Comparison of ENCODE assay signal across 2 cellular contexts in the genomic region with DNA sequence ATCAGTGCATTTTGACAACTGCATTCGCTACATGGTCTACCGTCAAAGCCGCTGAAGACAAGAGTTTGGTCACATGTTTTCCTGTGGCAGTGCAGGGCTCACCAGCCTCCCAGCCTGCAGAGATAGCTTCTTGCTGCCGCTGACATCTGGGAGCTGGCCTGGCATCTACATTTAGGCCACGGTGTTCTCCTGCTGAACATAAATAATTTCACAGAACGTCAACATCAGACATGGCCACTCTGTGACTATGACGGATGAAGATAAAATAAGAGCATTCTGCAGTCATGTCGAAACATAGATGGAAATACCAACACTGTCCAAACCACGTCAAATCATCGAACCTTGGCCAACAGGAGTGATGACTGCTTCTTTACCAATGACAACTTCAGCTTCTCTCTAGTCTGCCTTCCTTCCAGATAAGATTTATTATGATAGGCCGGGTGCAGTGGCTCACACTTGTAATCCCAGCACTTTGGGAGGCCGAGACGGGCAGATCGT.
TF ChIP-seq lines count a peak whose summit lies in the region.

No MANE protein-coding gene starts in this region.

TF ChIP-seq in HepG2, 621 proteins besides CTCF, POLR2A, EP300 and RAD21:
- no peak for TF ChIP-seq MAZ (IDR thresholded peaks at IDR 0.05; ENCODE audit: borderline replicate concordance, low read depth, low read length)
- peak; percentile 4; the same call in 1 of the 2 replicates for TF ChIP-seq MAZ (CRISPR knock-in tag; IDR thresholded peaks at IDR 0.05; ENCODE audit: low read depth)
- TF ChIP-seq KLF12 (CRISPR knock-in tag; IDR thresholded peaks at IDR 0.05; ENCODE audit: borderline replicate concordance), result no peak

TF ChIP-seq in K562, 482 proteins besides CTCF, POLR2A, EP300 and RAD21:
- TF ChIP-seq MEIS2 (IDR thresholded peaks at IDR 0.05; ENCODE audit: partially characterized antibody), result peak; percentile 8
- no peak for TF ChIP-seq KDM1A (IDR thresholded peaks at IDR 0.05)
